8 cellular contexts compared by ENCODE assay signal in the genomic region with DNA sequence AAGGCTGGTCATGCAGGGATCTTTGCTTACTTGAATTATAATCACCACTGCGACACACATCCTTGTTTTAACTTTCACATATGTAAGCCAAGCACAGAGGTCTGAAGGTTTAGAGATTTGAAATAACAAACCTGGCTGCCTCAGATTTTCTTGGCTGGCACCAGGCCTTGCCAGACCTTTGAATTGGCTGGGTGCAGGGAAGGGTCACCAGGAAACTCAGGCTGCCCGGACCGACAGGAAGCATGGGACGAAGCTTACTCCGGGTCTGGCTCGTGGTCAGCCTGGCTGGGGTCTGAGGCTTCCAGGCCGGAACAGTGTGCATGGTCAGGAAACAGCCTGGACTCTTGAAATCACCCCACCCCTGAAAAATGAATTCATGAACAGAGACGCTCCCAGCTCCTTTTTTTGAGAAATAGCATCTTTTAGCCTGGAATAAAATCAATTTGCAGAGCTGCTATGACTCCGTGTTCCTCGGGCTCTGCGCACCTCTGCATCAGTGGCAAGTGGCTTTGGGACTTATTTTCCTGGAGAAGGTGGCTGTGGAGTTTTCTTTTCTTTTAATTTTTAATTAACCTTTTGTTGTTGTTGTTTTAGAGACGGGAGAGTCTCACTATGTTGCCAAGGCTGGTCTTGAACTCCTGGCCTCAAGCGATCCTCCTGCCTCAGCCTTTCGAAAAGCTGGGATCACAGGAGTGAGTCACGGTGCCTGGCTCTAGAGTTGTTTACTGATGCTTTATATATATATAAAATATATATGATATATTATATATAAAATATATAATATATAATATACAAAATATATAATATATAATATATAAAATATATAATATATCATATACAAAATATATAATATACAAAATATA. TPM values are rescaled to one million over a fixed set of nuclear protein-coding genes. Genes with fewer than 3 reads are reported as not detected.
A peak's percentile ranks its signal among the peaks of the same experiment; 100 is the strongest.
DNase-seq lines count a peak whose midpoint lies in the region; ATAC-seq and TF ChIP-seq lines count a peak whose summit lies in the region.
"Not testable (repeated sequence)": the region's sequence is repeated elsewhere in the genome, so short reads cannot be mapped to it uniquely, and the experiment has no call there.

No MANE protein-coding gene starts in this region.

- not testable (repeated sequence) for H3K4me1 Mint-ChIP-seq in GM23338

- not testable (repeated sequence) for H3K27me3 Mint-ChIP-seq in GM23338 (ENCODE audit: insufficient read depth, low read depth, poor library complexity)

- not testable (repeated sequence) for H2BK5ac ChIP-seq in mesenchymal stem cell (ENCODE audit: low read depth, low read length, poor library complexity, severe bottlenecking)

- not testable (repeated sequence) for H3K9me3 ChIP-seq in RWPE2 (ENCODE audit: severe bottlenecking); adrenal gland (replicated peaks in 1 of 3); mesenchymal stem cell (ENCODE audit: control insufficient read depth, low read length); thoracic aorta

- H2BK120ac ChIP-seq in mesenchymal stem cell (ENCODE audit: low read depth, low read length) = not testable (repeated sequence)

- not testable (repeated sequence) for H3K36me3 ChIP-seq in GM23338 (ENCODE audit: insufficient read depth); RWPE2 (ENCODE audit: low read depth); adrenal gland (replicated peaks in 1 of 2); mesenchymal stem cell (ENCODE audit: control insufficient read depth in 1 of 2, insufficient read depth in 2 of 2, low read depth in 1 of 2, low read length in 2 of 2); thoracic aorta

- H3K36me3 Mint-ChIP-seq in GM23338 (ENCODE audit: low read depth) = not testable (repeated sequence)

- intact Hi-C loops in adrenal gland (cut with DNase I); left ventricle myocardium superior (cut with micrococcal nuclease); posterior vena cava (cut with DNase I): not testable (repeated sequence)

- not testable (repeated sequence) for H3K23ac ChIP-seq in mesenchymal stem cell (ENCODE audit: low read length in 2 of 2)

- not testable (repeated sequence) for H3K27ac Mint-ChIP-seq in GM23338

- H2BK12ac ChIP-seq in mesenchymal stem cell (ENCODE audit: low read length in 2 of 2) = not testable (repeated sequence)

- not testable (repeated sequence) for H3K27ac ChIP-seq in GM23338 (ENCODE audit: low read depth); RWPE2 (ENCODE audit: poor library complexity, severe bottlenecking); adrenal gland; mesenchymal stem cell (ENCODE audit: low read length, poor library complexity, severe bottlenecking)
- peak overlapping the region in 1 of 2 donors; percentile 41 for H3K27ac ChIP-seq in thoracic aorta

- H3K9me2 ChIP-seq in GM23338 (ENCODE audit: insufficient read depth) = not testable (repeated sequence)

- not testable (repeated sequence) for H3K18ac ChIP-seq in mesenchymal stem cell (ENCODE audit: low read depth in 1 of 2, low read length in 2 of 2)

- ATAC-seq in GM23338; RWPE2 (ENCODE audit: low read depth): not testable (repeated sequence)
- peak; percentile 62 for ATAC-seq in esophagus mucosa
- peak; percentile 81 for ATAC-seq in left ventricle myocardium superior
- ATAC-seq in thoracic aorta (ENCODE audit: insufficient number of reproducible peaks, low FRiP score, low read depth) = peak; percentile 50

- H3K9ac ChIP-seq in mesenchymal stem cell (ENCODE audit: low read length) = not testable (repeated sequence)

- not testable (repeated sequence) for H3K14ac ChIP-seq in mesenchymal stem cell (ENCODE audit: low read length in 2 of 2)

- H3K4me3 ChIP-seq in GM23338; RWPE2 (ENCODE audit: severe bottlenecking); adrenal gland; mesenchymal stem cell (ENCODE audit: insufficient read depth in 1 of 2, low read depth in 1 of 2, low read length in 2 of 2); thoracic aorta: not testable (repeated sequence)

- TF ChIP-seq CTCF in GM23338 (conservative IDR thresholded peaks at IDR 0.05; ENCODE audit: low read depth in 2 of 2); RWPE2 (IDR thresholded peaks at IDR 0.05; ENCODE audit: poor library complexity, severe bottlenecking); adrenal gland (IDR thresholded peaks at IDR 0.05); thoracic aorta (IDR thresholded peaks at IDR 0.05): not testable (repeated sequence)

- TF ChIP-seq POLR2A in adrenal gland (IDR thresholded peaks at IDR 0.05) = not testable (repeated sequence)

- H3K4me2 ChIP-seq in GM23338; mesenchymal stem cell (ENCODE audit: low read length, poor library complexity, severe bottlenecking): not testable (repeated sequence)

- 0 out of 2 replicates have a peak overlapping the region, but pooled peaks have one; percentile 3 for H2AFZ ChIP-seq in GM23338
- not testable (repeated sequence) for H2AFZ ChIP-seq in mesenchymal stem cell (ENCODE audit: low read depth, low read length)

- H4K91ac ChIP-seq in mesenchymal stem cell (ENCODE audit: low read length) = not testable (repeated sequence)

- not testable (repeated sequence) for H3K4ac ChIP-seq in mesenchymal stem cell (ENCODE audit: low read depth in 1 of 2, low read length in 2 of 2)

- not testable (repeated sequence) for H2BK15ac ChIP-seq in mesenchymal stem cell (ENCODE audit: low read depth, poor library complexity, severe bottlenecking)

- not testable (repeated sequence) for H3K4me3 Mint-ChIP-seq in GM23338

- not testable (repeated sequence) for H3F3A ChIP-seq in GM23338 (replicated peaks; ENCODE audit: low read depth)

- H4K20me1 ChIP-seq in GM23338 (replicated peaks; ENCODE audit: insufficient read depth) = not testable (repeated sequence)

- H2AK5ac ChIP-seq in mesenchymal stem cell (ENCODE audit: low read length, severe bottlenecking) = not testable (repeated sequence)

- WGBS in adrenal gland, 4 donors = 54 to 62% (median 59%) methylated on average over 11 to 15 of the region's 15 CpGs
- 56% methylated on average over 12 of the region's 15 CpGs for WGBS in mesenchymal stem cell

- H3K79me1 ChIP-seq in mesenchymal stem cell (replicated peaks; ENCODE audit: low read length, poor library complexity, severe bottlenecking) = not testable (repeated sequence)

- H3K79me2 ChIP-seq in GM23338 (replicated peaks; ENCODE audit: insufficient read depth) = not testable (repeated sequence)

- H3K27me3 ChIP-seq in GM23338 (ENCODE audit: insufficient read depth); RWPE2 (ENCODE audit: insufficient read depth, poor library complexity, severe bottlenecking); adrenal gland; mesenchymal stem cell (ENCODE audit: control insufficient read depth in 1 of 2, insufficient read depth in 1 of 2, low read length in 2 of 2); thoracic aorta (replicated peaks; ENCODE audit: insufficient read depth): not testable (repeated sequence)

- DNase-seq in GM23338 (ENCODE audit: low spot score); mesenchymal stem cell; thoracic aorta (ENCODE audit: low spot score): not testable (repeated sequence)
- DNase-seq in RWPE2 (ENCODE audit: low spot score) (peak; percentile 3), adrenal gland (peak; percentile 26 to 82 (median 58)), left ventricle myocardium superior (peak; percentile 58), posterior vena cava (ENCODE audit: low spot score) (peak; percentile 82)

- not testable (repeated sequence) for H3K9me3 Mint-ChIP-seq in GM23338

- peak overlapping the region; percentile 35 for H4K8ac ChIP-seq in mesenchymal stem cell (ENCODE audit: low read length)

- not testable (repeated sequence) for H3K4me1 ChIP-seq in GM23338 (ENCODE audit: insufficient read depth); RWPE2 (ENCODE audit: insufficient read depth, poor library complexity, severe bottlenecking); adrenal gland (replicated peaks in 1 of 2); mesenchymal stem cell (ENCODE audit: control insufficient read depth, insufficient read depth, low read depth, low read length); thoracic aorta (ENCODE audit: control insufficient read depth in 1 of 2, low read depth in 2 of 2)

RNA-seq across cellular contexts. Expression of a gene that starts 35.3 kb away (rescaled TPM):
- total RNA-seq in GM23338 (2014; rRNA removed; shearing (Covaris generic)) = 442 and 468 TPM in 2 replicates
- polyA plus RNA-seq in GM23338 (2016; fragmentation: Nextera tagmentation; extraction: Ambion mirVana) = 364 and 375 TPM in 2 replicates
- total RNA-seq in adrenal gland = 10 to 100 TPM; 12.2 to 31.7 (median 22.8) TPM
- 10 to 100 TPM in 1 of 3 donors, 1 to 10 TPM in 2; 5.1 to 38.7 (median 8.5) TPM for polyA plus RNA-seq in adrenal gland
- 85.5 TPM for total RNA-seq in esophagus mucosa
- 21.3 TPM for total RNA-seq in left ventricle myocardium superior
- 92.3 TPM for polyA plus RNA-seq in mesenchymal stem cell (2013, experiment 1 of 2)
- polyA plus RNA-seq in mesenchymal stem cell (2013, experiment 2 of 2) = 90.7 TPM
- 10 to 100 TPM; 29.2 to 30.8 TPM for total RNA-seq in posterior vena cava
- total RNA-seq in thoracic aorta = 10 to 100 TPM; 11.9 to 29.9 TPM
